ENCODE assay signal across 19 cellular contexts in genomic region chr11:116553482-116553881, GRCh38.
DNase-seq lines count a peak whose midpoint lies in the region; ATAC-seq and TF ChIP-seq lines count a peak whose summit lies in the region.
"Had no signal": no experiment of that assay in that cellular context is flagged by ENCODE, and none has a peak within 500 bp of the region (broad histone marks: within the 10 kb centered on the region; RNA-seq: fewer than 3 reads in every experiment).

No MANE protein-coding gene starts in this region.

- H3K27me3 Mint-ChIP-seq in Caco-2 (ENCODE audit: insufficient read depth, unreplicated experiment) (peaks cover 16% of the 10 kb centered on the region), osteocyte (ENCODE audit: unreplicated experiment) (no peaks in the 10 kb centered on the region)

- DNase-seq in Caco-2 (no peak), OCI-LY7 (ENCODE audit: low spot score) (no peak), iPS-NIHi11 (ENCODE audit: low spot score) (peak; percentile 35), osteoblast (ENCODE audit: insufficient read length, low spot score, missing footprints) (no peak), A172 (ENCODE audit: low spot score) (no peak), osteocyte (ENCODE audit: extremely low spot score, unreplicated experiment) (no peak)
- DNase-seq: CD4-positive, CD25-positive, alpha-beta regulatory T cell; EL; HCEC 1CT; Kasumi-1; NCI-H1092 treated with DMSO at 0.1 percent for 48 hours; NCI-H1694; NCI-H2081 treated with DMSO at 0.1 percent for 48 hours; NCI-H510A; NCI-H774; T-helper 1 cell had no signal

- no peaks in the 10 kb centered on the region for H3K36me3 ChIP-seq in Caco-2 (ENCODE audit: control insufficient read depth, insufficient read depth, low read length)
- H3K36me3 ChIP-seq in OCI-LY7 (ENCODE audit: insufficient read depth, low read length): no peaks in the 10 kb centered on the region
- H3K36me3 ChIP-seq in osteoblast (ENCODE audit: insufficient read depth, low read length): no peaks in the 10 kb centered on the region

- H3K4me1 ChIP-seq in Caco-2 (no peaks in the 10 kb centered on the region), OCI-LY7 (ENCODE audit: insufficient read depth, low read length, poor library complexity, severe bottlenecking) (no peaks in the 10 kb centered on the region), osteoblast (ENCODE audit: insufficient read depth, low read length) (no peaks in the 10 kb centered on the region)

- no peak overlapping the region for H3K27ac Mint-ChIP-seq in Caco-2 (ENCODE audit: unreplicated experiment)
- no peak overlapping the region for H3K27ac Mint-ChIP-seq in osteocyte (ENCODE audit: unreplicated experiment)
- H3K27ac Mint-ChIP-seq: CD4-positive, CD25-positive, alpha-beta regulatory T cell; IgD-negative memory B cell had no signal

- intact Hi-C loops in Caco-2 (cut with micrococcal nuclease; ENCODE audit: unreplicated experiment): no loop called here
- intact Hi-C loops in OCI-LY7 (cut with micrococcal nuclease; ENCODE audit: unreplicated experiment): no loop called here

- no peaks in the 10 kb centered on the region for H3K36me3 Mint-ChIP-seq in Caco-2 (ENCODE audit: insufficient read depth, unreplicated experiment)
- H3K36me3 Mint-ChIP-seq in osteocyte (ENCODE audit: unreplicated experiment): no peaks in the 10 kb centered on the region
- H3K36me3 Mint-ChIP-seq: CD4-positive, CD25-positive, alpha-beta regulatory T cell; IgD-negative memory B cell had no signal

- H3K4me3 ChIP-seq in Caco-2 (ENCODE audit: low read depth, low read length) (no peak overlapping the region), OCI-LY7 (ENCODE audit: low read depth, low read length, poor library complexity, severe bottlenecking) (no peak overlapping the region), osteoblast (ENCODE audit: insufficient read depth, low read length) (no peak overlapping the region)

- H3K9me2 ChIP-seq in OCI-LY7 (ENCODE audit: insufficient read depth, low read length): no peaks in the 10 kb centered on the region

- POLR2A ChIA-PET in Caco-2 (lab: Charles Lee) (no interaction called here), OCI-LY7 (lab: Charles Lee) (interaction anchor here (0.7 kb wide), 1 partner anchor 157 kb away, joined by 3 read pairs; no protein-coding TSS in a partner anchor)

- H2AFZ ChIP-seq in OCI-LY7 (ENCODE audit: low read length) (no peak overlapping the region), osteoblast (ENCODE audit: low read length) (no peak overlapping the region)

- H3K27me3 ChIP-seq in Caco-2 (replicated peaks; ENCODE audit: control insufficient read depth, insufficient read depth, low read length) (0 out of 2 replicates have a peak, but pooled peaks cover 4% of the 10 kb centered on the region), osteoblast (ENCODE audit: insufficient read depth, low read length) (no peaks in the 10 kb centered on the region)

- H3K79me2 ChIP-seq in OCI-LY7 (ENCODE audit: insufficient read depth, low read depth, low read length) (no peaks in the 10 kb centered on the region), osteoblast (ENCODE audit: insufficient read depth, low read length) (no peaks in the 10 kb centered on the region)

- BruUV-seq in Caco-2 (replicated peaks; lab: Mats Ljungman, UMichigan) (no TSS peak), OCI-LY7 (replicated peaks; lab: Mats Ljungman, UMichigan) (no TSS peak)

- H3K9me3 ChIP-seq in Caco-2 (peaks cover 8% of the 10 kb centered on the region), OCI-LY7 (ENCODE audit: low read length) (no peaks in the 10 kb centered on the region), osteoblast (ENCODE audit: low read depth, low read length) (no peaks in the 10 kb centered on the region)

- H3K4me1 Mint-ChIP-seq in Caco-2 (ENCODE audit: low read depth, unreplicated experiment): no peaks in the 10 kb centered on the region
- H3K4me1 Mint-ChIP-seq in osteocyte (ENCODE audit: unreplicated experiment): no peaks in the 10 kb centered on the region
- H3K4me1 Mint-ChIP-seq: CD4-positive, CD25-positive, alpha-beta regulatory T cell had no signal

- H3K4me3 Mint-ChIP-seq in Caco-2 (ENCODE audit: unreplicated experiment) (no peak overlapping the region), osteocyte (ENCODE audit: unreplicated experiment) (no peak overlapping the region)
- H3K4me3 Mint-ChIP-seq: CD4-positive, CD25-positive, alpha-beta regulatory T cell had no signal

- CTCF ChIA-PET in Caco-2 (lab: Charles Lee): interaction anchor here (1.5 kb wide), 1 partner anchor 88 kb away, joined by 6 read pairs; no protein-coding TSS in a partner anchor
- CTCF ChIA-PET in OCI-LY7 (lab: Charles Lee; ENCODE audit: unreplicated experiment): no interaction called here

- ATAC-seq in GM21529 (IDR thresholded peaks at IDR 0.05; ENCODE audit: unreplicated experiment): no peak

- H3K9me3 Mint-ChIP-seq in Caco-2 (ENCODE audit: unreplicated experiment) (peaks cover 7% of the 10 kb centered on the region), osteocyte (ENCODE audit: unreplicated experiment) (peaks cover 9% of the 10 kb centered on the region)

- H3K27ac ChIP-seq in OCI-LY7 (ENCODE audit: low read depth, low read length, poor library complexity, severe bottlenecking) (no peak overlapping the region), osteoblast (ENCODE audit: low read depth, low read length) (no peak overlapping the region)

- H4K20me1 ChIP-seq in OCI-LY7 (ENCODE audit: insufficient read depth, low read length) (no peaks in the 10 kb centered on the region), osteoblast (ENCODE audit: insufficient read depth, low read length) (no peaks in the 10 kb centered on the region)

- H3K4me2 ChIP-seq in OCI-LY7 (ENCODE audit: low read length): no peak overlapping the region
- H3K4me2 ChIP-seq in osteoblast (ENCODE audit: insufficient read depth, low read length): no peak overlapping the region

- peak; percentile 22 to 54 for TF ChIP-seq CTCF in Caco-2 (IDR thresholded peaks at IDR 0.05; ENCODE audit: insufficient read depth in 1 of 2, low read depth in 1 of 2, low read length in 1 of 2, severe bottlenecking in 1 of 2, unreplicated experiment in 1 of 2)
- 0 out of 3 replicates have a peak, but pooled peaks have one; percentile 28 for TF ChIP-seq CTCF in GM12872 (IDR thresholded peaks at IDR 0.05; ENCODE audit: insufficient read depth, low read depth, low read length)
- peak; percentile 40; the same call in 1 of the 2 replicates for TF ChIP-seq CTCF in OCI-LY7 (conservative IDR thresholded peaks at IDR 0.05; ENCODE audit: low read length)
- no peak for TF ChIP-seq CTCF in osteoblast (IDR thresholded peaks at IDR 0.05; ENCODE audit: extremely low read depth, low read depth, low read length)
- no peak for TF ChIP-seq CTCF in osteocyte (IDR thresholded peaks at IDR 0.05)

Comparison
In these comparisons a context has a peak if more than half of its experiments do, and no peak if none do; other contexts are left out.
1. CTCF ChIP-seq: peak in Caco-2 (2 of 2), GM12872 (single experiment) and OCI-LY7 (single experiment); none in osteoblast (single experiment) and osteocyte (single experiment).